Comparison of ENCODE assay signal across 8 cellular contexts in the genomic region with DNA sequence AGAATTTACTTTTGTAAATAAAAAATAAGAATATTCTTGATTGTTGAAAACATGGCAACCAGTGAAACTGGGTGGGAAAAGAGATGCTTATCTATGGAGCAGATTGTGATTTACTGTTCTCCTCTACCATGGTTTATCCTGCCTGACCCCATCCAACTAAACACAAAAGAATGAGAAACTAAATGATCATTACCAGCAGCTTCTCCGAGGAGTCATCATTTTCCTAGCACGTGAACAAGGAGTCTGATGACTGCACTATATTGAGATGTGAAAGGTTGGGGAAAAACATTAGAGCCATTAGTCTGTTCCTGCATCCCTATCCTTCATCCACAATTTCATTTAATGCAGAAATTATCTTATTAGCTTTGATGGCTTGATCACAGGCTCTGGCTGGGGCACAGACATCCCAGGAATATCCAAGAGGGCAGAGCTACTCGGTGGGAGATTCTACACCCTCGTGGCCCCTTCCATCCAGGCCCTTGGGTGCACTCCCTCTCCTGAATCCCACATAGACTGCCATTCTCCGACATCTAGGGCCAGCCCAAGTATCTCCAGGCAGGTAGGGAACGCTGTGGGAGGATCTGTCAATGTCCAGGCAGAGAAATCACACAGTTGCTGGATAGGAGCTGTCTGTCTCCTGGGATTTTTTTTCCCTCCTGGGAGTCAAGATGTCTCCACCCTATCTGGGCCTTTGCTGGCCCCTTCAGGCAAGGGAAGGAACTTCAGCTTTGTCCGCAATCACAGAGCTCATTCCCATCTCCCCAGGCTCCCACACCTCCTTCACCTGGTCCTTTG. TPM values are rescaled to one million over a fixed set of nuclear protein-coding genes. Genes with fewer than 3 reads are reported as not detected.
DNase-seq lines count a peak whose midpoint lies in the region; ATAC-seq, FAIRE-seq and TF ChIP-seq lines count a peak whose summit lies in the region.

No MANE protein-coding gene starts in this region.

- H3K27ac ChIP-seq in Karpas-422 (ENCODE audit: low read length) (no peak overlapping the region), SJCRH30 (no peak overlapping the region), fibroblast of lung (ENCODE audit: insufficient read depth, low read length) (no peak overlapping the region), pancreas (no peak overlapping the region)

- H3K9ac ChIP-seq in Karpas-422 (ENCODE audit: low read length) (no peak overlapping the region), fibroblast of lung (ENCODE audit: insufficient read depth, low read length) (no peak overlapping the region)

- H3K79me2 ChIP-seq in Karpas-422 (ENCODE audit: low read length), result no peaks in the 10 kb centered on the region
- H3K79me2 ChIP-seq in fibroblast of lung (ENCODE audit: control insufficient read depth, insufficient read depth, low read length), result no peaks in the 10 kb centered on the region

- ATAC-seq in pancreas (peak; percentile 79 to 98 (median 96)), GM19467 (IDR thresholded peaks at IDR 0.05; ENCODE audit: unreplicated experiment) (no peak)

- no peaks in the 10 kb centered on the region for H3K9me2 ChIP-seq in Karpas-422 (replicated peaks; ENCODE audit: insufficient read depth, low read length)

- no peak overlapping the region for H3K4me3 ChIP-seq in Karpas-422 (ENCODE audit: low read length)
- no peak overlapping the region for H3K4me3 ChIP-seq in SJCRH30
- no peak overlapping the region for H3K4me3 ChIP-seq in fibroblast of lung (replicated peaks in 1 of 4; ENCODE audit: control extremely low read depth in 1 of 4, insufficient read depth in 1 of 4, low read depth in 3 of 4, low read length in 4 of 4)
- no peak overlapping the region for H3K4me3 ChIP-seq in pancreas

- H4K20me1 ChIP-seq in Karpas-422 (ENCODE audit: insufficient read depth, low read depth, low read length) (no peaks in the 10 kb centered on the region), fibroblast of lung (ENCODE audit: control insufficient read depth, extremely low read depth, insufficient read depth, low read length) (no peaks in the 10 kb centered on the region)

- WGBS in pancreas, 2 donors, result 74% methylated on average over 7 of the region's 7 CpGs

- no peaks in the 10 kb centered on the region for H3K9me3 ChIP-seq in Karpas-422 (ENCODE audit: low read length)
- H3K9me3 ChIP-seq in SJCRH30 (replicated peaks), result no peaks in the 10 kb centered on the region
- H3K9me3 ChIP-seq in fibroblast of lung (ENCODE audit: control insufficient read depth, insufficient read depth, low read depth, low read length), result no peaks in the 10 kb centered on the region
- H3K9me3 ChIP-seq in pancreas, result no peaks in the 10 kb centered on the region

- DNase-seq in NCI-H2081 (lab: John Stamatoyannopoulos, UW), result peak; percentile 15 to 32
- DNase-seq in NCI-H2081 treated with DMSO at 0.1 percent for 48 hours (lab: John Stamatoyannopoulos, UW), result no peak
- DNase-seq in Karpas-422, result peak; percentile 87
- peak; percentile 39 to 69 for DNase-seq in SJCRH30
- DNase-seq in fibroblast of lung (ENCODE audit: low read depth in 2 of 2), result peak; percentile 23 to 53
- peak in 5 of 6 donors; percentile 28 to 71 (median 50) for DNase-seq in pancreas
- no peak for DNase-seq in globus pallidus (ENCODE audit: low spot score)

- H3K36me3 ChIP-seq in Karpas-422 (ENCODE audit: insufficient read depth, low read length), result no peaks in the 10 kb centered on the region
- H3K36me3 ChIP-seq in SJCRH30, result no peaks in the 10 kb centered on the region
- no peaks in the 10 kb centered on the region for H3K36me3 ChIP-seq in fibroblast of lung (ENCODE audit: control insufficient read depth, insufficient read depth, low read length)
- H3K36me3 ChIP-seq in pancreas, result no peaks in the 10 kb centered on the region

- FAIRE-seq in pancreas (lab: Jason Lieb, UNC), result no peak

- peaks cover 2% of the 10 kb centered on the region; the same call in 1 of the 2 replicates for H3K27me3 ChIP-seq in Karpas-422 (ENCODE audit: low read length)
- H3K27me3 ChIP-seq in SJCRH30, result no peaks in the 10 kb centered on the region
- H3K27me3 ChIP-seq in fibroblast of lung (ENCODE audit: control insufficient read depth, insufficient read depth, low read length), result no peaks in the 10 kb centered on the region
- no peaks in the 10 kb centered on the region for H3K27me3 ChIP-seq in pancreas

- TF ChIP-seq CTCF in fibroblast of lung (conservative IDR thresholded peaks at IDR 0.05 in 1 of 2, IDR thresholded peaks at IDR 0.05 in 1 of 2; ENCODE audit: low read depth in 1 of 2, low read length in 2 of 2) (peak; percentile 91 to 93), pancreas (IDR thresholded peaks at IDR 0.05) (peak in 3 of 4 donors; percentile 56 to 64 (median 58))

- H2AFZ ChIP-seq in Karpas-422 (ENCODE audit: low read length), result no peak overlapping the region
- no peak overlapping the region for H2AFZ ChIP-seq in fibroblast of lung (ENCODE audit: low read length)

- H3K4me1 ChIP-seq in Karpas-422 (ENCODE audit: low read length), result peaks cover 7% of the 10 kb centered on the region; the same call in 1 of the 2 replicates
- H3K4me1 ChIP-seq in SJCRH30, result no peaks in the 10 kb centered on the region
- no peaks in the 10 kb centered on the region for H3K4me1 ChIP-seq in fibroblast of lung (ENCODE audit: control insufficient read depth, extremely low read depth, insufficient read depth, low read length)
- H3K4me1 ChIP-seq in pancreas, result peaks cover 0 to 2% (median 0%) of the 10 kb centered on the region in 3 donors

- intact Hi-C loops in pancreas (cut with DNase I), result no loop called here

- H3K4me2 ChIP-seq in Karpas-422 (ENCODE audit: low read depth, low read length, poor library complexity, severe bottlenecking) (no peak overlapping the region), fibroblast of lung (ENCODE audit: extremely low read depth, insufficient read depth, low read length) (no peak overlapping the region)

RNA-seq across cellular contexts. Expression of gene DHRS4, which starts 43.3 kb away (rescaled TPM):
- total RNA-seq in Karpas-422 (2014; rRNA removed; shearing (Covaris generic); ENCODE audit: low replicate concordance), result 63.8 and 175 TPM in 2 replicates
- 18.3 and 18.6 TPM in 2 replicates for total RNA-seq in SJCRH30 (2014; rRNA removed; shearing (Covaris generic))
- total RNA-seq in fibroblast of lung (51.9 and 54.7 TPM in 2 replicates), pancreas (10 to 100 TPM; 10.8 to 24.8 (median 12.7) TPM)
- polyA plus RNA-seq in fibroblast of lung (28.9 and 30.5 TPM in 2 replicates), pancreas (10 to 100 TPM; 26.4 to 27.7 TPM)
- polyA plus RNA-seq in fibroblast of lung (2012), result 50.4 and 52.7 TPM in 2 replicates
- 9.7 and 24.7 TPM in 2 replicates for polyA minus RNA-seq in fibroblast of lung (ENCODE audit: low replicate concordance)

Comparison
In these comparisons a context has a peak if more than half of its experiments do, and no peak if none do; other contexts are left out.
1. DNase-seq: peak in NCI-H2081 (2 of 2), Karpas-422 (single experiment), SJCRH30 (2 of 2), fibroblast of lung (2 of 2) and pancreas (5 of 6); none in NCI-H2081 treated with DMSO at 0.1 percent for 48 hours (single experiment) and globus pallidus (single experiment).